In genomic region chr2:241204010-241204384, GRCh38 we compare ENCODE assay signal across 26 cellular contexts.
"Had no signal": no experiment of that assay in that cellular context is flagged by ENCODE, and none has a peak within 500 bp of the region (broad histone marks: within the 10 kb centered on the region; RNA-seq: fewer than 3 reads in every experiment).

No MANE protein-coding gene starts in this region.

- ATAC-seq: pancreas, sciatic nerve had no signal

- H3K4me1 Mint-ChIP-seq: immature natural killer cell, memory B cell had no signal

- DNase-seq: dorsolateral prefrontal cortex; effector CD4-positive, alpha-beta T cell; hypothalamus; immature natural killer cell; islet precursor cell; kidney glomerular epithelial cell; naive B cell; nephron progenitor cell; retina; stimulated activated CD4-positive, alpha-beta T cell treated with anti-CD3 and anti-CD28 coated beads, Interleukin-12 subunit alpha, Interleukin-12 subunit beta, amount 100 ng/mL, for 4 hours; stimulated activated CD4-positive, alpha-beta T cell treated with anti-CD3 and anti-CD28 coated beads, Interleukin-1b, Interleukin-23, amount 100 ng/mL, for 48 hours; stimulated activated CD4-positive, alpha-beta T cell treated with anti-CD3 and anti-CD28 coated beads, Interleukin-4, amount 100 ng/mL, for 1 hour; stimulated activated CD8-positive, alpha-beta memory T cell treated with anti-CD3 and anti-CD28 coated beads, Interleukin-4, amount 100 ng/mL, for 48 hours; stimulated activated naive CD4-positive, alpha-beta T cell; substantia nigra; testis; tibial artery had no signal

- H3K4me3 Mint-ChIP-seq: immature natural killer cell, memory B cell, nephron progenitor cell, type B pancreatic cell had no signal

- H3K27ac ChIP-seq: dorsolateral prefrontal cortex, neutrophil, pancreas, testis, tibial artery had no signal

- H3K4me3 ChIP-seq: dorsolateral prefrontal cortex, lung, pancreas, smooth muscle cell, testis, tibial artery had no signal

- H3K27me3 ChIP-seq: dorsolateral prefrontal cortex, neutrophil, pancreas, testis, tibial artery had no signal

- H3K9me3 Mint-ChIP-seq: immature natural killer cell, memory B cell, naive B cell, nephron progenitor cell, type B pancreatic cell had no signal

- H3K36me3 Mint-ChIP-seq: immature natural killer cell, memory B cell, naive B cell, type B pancreatic cell had no signal

- H3K4me1 ChIP-seq: pancreas, testis, tibial artery had no signal

- H3K9me3 ChIP-seq: neutrophil, pancreas, testis, tibial artery had no signal

- H3K4me2 ChIP-seq: smooth muscle cell had no signal

- H3K27ac Mint-ChIP-seq: immature natural killer cell, memory B cell, nephron progenitor cell, type B pancreatic cell had no signal

- H3K36me3 ChIP-seq: neutrophil, pancreas, tibial artery had no signal

- H3K27me3 Mint-ChIP-seq: naive B cell, type B pancreatic cell had no signal

- FAIRE-seq: colon, frontal cortex, pancreas had no signal
